14 cellular contexts compared by ENCODE assay signal in genomic region chr10:43071881-43072650, GRCh38. TPM values are rescaled to one million over a fixed set of nuclear protein-coding genes. Genes with fewer than 3 reads are reported as not detected.
DNase-seq lines count a peak whose midpoint lies in the region; ATAC-seq and TF ChIP-seq lines count a peak whose summit lies in the region.
"Had no signal": no experiment of that assay in that cellular context is flagged by ENCODE, and none has a peak within 500 bp of the region (broad histone marks: within the 10 kb centered on the region; RNA-seq: fewer than 3 reads in every experiment).

No MANE protein-coding gene starts in this region.

- DNase-seq in left ventricle myocardium superior (peak; percentile 19), cardiac septum (ENCODE audit: low spot score) (no peak), chondrocyte (ENCODE audit: low spot score) (peak; percentile 79), mucosa of descending colon (peak in 2 of 3 donors; percentile 14 to 33), glomerular visceral epithelial cell (ENCODE audit: extremely low spot score) (no peak)
- DNase-seq: CD8-positive, alpha-beta T cell; COR-L47; DMS153; GF-D8; HCEC 1CT; HFFc6 had no signal

- H3K36me3 Mint-ChIP-seq in chondrocyte (ENCODE audit: low read depth) = no peaks in the 10 kb centered on the region
- H3K36me3 Mint-ChIP-seq: CD14-positive monocyte; CD8-positive, alpha-beta T cell had no signal

- H3K4me1 Mint-ChIP-seq in chondrocyte (ENCODE audit: low read depth) = peaks cover 4% of the 10 kb centered on the region

- no peak overlapping the region for H3K4me3 Mint-ChIP-seq in chondrocyte (ENCODE audit: unreplicated experiment)
- H3K4me3 Mint-ChIP-seq: CD14-positive monocyte; CD8-positive, alpha-beta T cell; HFFc6 had no signal

- H3K36me3 ChIP-seq in mucosa of descending colon (ENCODE audit: low read depth) = no peaks in the 10 kb centered on the region

- peaks cover 41% of the 10 kb centered on the region for H3K27me3 Mint-ChIP-seq in chondrocyte (ENCODE audit: low read depth)

- no peaks in the 10 kb centered on the region for H3K9me3 Mint-ChIP-seq in chondrocyte (ENCODE audit: low read depth)
- H3K9me3 Mint-ChIP-seq: CD8-positive, alpha-beta T cell; HFFc6 had no signal

- peaks cover 6% of the 10 kb centered on the region for H3K4me1 ChIP-seq in mucosa of descending colon (ENCODE audit: low read depth)
- H3K4me1 ChIP-seq: A549 had no signal

- ATAC-seq in left ventricle myocardium superior = no peak
- no peak for ATAC-seq in mucosa of descending colon
- no peak for ATAC-seq in HG02571 (IDR thresholded peaks at IDR 0.05; ENCODE audit: unreplicated experiment)
- ATAC-seq: A549; CD8-positive, alpha-beta T cell had no signal

- intact Hi-C loops in left ventricle myocardium superior (cut with micrococcal nuclease) (no loop called here), cardiac septum (cut with DNase I) (no loop called here), mucosa of descending colon (cut with DNase I, micrococcal nuclease) (no loop called here)

- H3K27ac Mint-ChIP-seq in chondrocyte (ENCODE audit: unreplicated experiment) = no peak overlapping the region
- H3K27ac Mint-ChIP-seq: CD8-positive, alpha-beta T cell; HFFc6 had no signal

- no peak overlapping the region for H3K4me3 ChIP-seq in mucosa of descending colon
- H3K4me3 ChIP-seq: A549 had no signal

- no peaks in the 10 kb centered on the region for H3K9me3 ChIP-seq in mucosa of descending colon
- H3K9me3 ChIP-seq: A549 had no signal

- TF ChIP-seq CTCF in chondrocyte (IDR thresholded peaks at IDR 0.05) (no peak), mucosa of descending colon (IDR thresholded peaks at IDR 0.05) (no peak)

RNA-seq across cellular contexts. Expression of gene RET, which starts 4.8 kb away (rescaled TPM):
- 8.4 TPM for total RNA-seq in left ventricle myocardium superior
- 0.94 TPM for total RNA-seq in cardiac septum
- 0.12 to 0.18 TPM in 2 of 3 replicates, not detected in the other for total RNA-seq in chondrocyte
- total RNA-seq in mucosa of descending colon = 10 to 100 TPM in 1 of 3 donors, 1 to 10 TPM in 1, under 1 TPM in 1; 0.84 to 13.5 (median 1.6) TPM
- total RNA-seq: CD8-positive, alpha-beta T cell had no signal

Comparison
In these comparisons a context has a peak if more than half of its experiments do, and no peak if none do; other contexts are left out.
1. DNase-seq: peak in left ventricle myocardium superior (single experiment), chondrocyte (single experiment) and mucosa of descending colon (2 of 3); none in cardiac septum (single experiment) and glomerular visceral epithelial cell (single experiment).